In the genomic region with DNA sequence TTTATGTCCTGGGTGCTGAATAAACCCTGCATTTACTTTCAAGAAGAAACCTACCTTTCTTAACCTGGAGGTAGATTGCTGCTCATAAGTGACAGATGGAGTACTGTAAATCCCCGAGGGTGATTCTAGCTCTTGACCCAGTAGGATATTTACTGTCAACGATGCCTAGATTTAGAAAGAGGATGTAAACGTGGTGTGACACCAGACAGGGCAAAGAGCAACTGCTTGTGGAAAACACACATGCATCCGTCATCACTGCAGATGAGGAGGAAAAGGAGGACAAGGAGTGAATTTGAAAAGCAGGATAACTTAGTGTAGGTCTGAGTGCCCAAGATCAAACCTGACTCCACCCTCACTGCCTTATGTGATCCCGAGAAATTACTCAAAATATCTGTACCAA, we compare ENCODE assay signal across 1 cellular context.
TF ChIP-seq lines count a peak whose summit lies in the region.

No MANE protein-coding gene starts in this region.

TF ChIP-seq in GM12878, 131 proteins besides CTCF, POLR2A, EP300 and RAD21:
- no peak for TF ChIP-seq TARDBP (IDR thresholded peaks at IDR 0.05; ENCODE audit: borderline replicate concordance)
- TF ChIP-seq IKZF2 (IDR thresholded peaks at IDR 0.05): peak; percentile 27 to 29; a peak in 2 of 4 replicates
- TF ChIP-seq FOS (IDR thresholded peaks at IDR 0.05; ENCODE audit: borderline replicate concordance, extremely low read depth, insufficient read length): no peak
- TF ChIP-seq ZSCAN29 (IDR thresholded peaks at IDR 0.05): no peak
- TF ChIP-seq EZH2 (IDR thresholded peaks at IDR 0.05; ENCODE audit: borderline replicate concordance, control insufficient read depth, low read depth, low read length): no peak
- TF ChIP-seq, protein P1, sequence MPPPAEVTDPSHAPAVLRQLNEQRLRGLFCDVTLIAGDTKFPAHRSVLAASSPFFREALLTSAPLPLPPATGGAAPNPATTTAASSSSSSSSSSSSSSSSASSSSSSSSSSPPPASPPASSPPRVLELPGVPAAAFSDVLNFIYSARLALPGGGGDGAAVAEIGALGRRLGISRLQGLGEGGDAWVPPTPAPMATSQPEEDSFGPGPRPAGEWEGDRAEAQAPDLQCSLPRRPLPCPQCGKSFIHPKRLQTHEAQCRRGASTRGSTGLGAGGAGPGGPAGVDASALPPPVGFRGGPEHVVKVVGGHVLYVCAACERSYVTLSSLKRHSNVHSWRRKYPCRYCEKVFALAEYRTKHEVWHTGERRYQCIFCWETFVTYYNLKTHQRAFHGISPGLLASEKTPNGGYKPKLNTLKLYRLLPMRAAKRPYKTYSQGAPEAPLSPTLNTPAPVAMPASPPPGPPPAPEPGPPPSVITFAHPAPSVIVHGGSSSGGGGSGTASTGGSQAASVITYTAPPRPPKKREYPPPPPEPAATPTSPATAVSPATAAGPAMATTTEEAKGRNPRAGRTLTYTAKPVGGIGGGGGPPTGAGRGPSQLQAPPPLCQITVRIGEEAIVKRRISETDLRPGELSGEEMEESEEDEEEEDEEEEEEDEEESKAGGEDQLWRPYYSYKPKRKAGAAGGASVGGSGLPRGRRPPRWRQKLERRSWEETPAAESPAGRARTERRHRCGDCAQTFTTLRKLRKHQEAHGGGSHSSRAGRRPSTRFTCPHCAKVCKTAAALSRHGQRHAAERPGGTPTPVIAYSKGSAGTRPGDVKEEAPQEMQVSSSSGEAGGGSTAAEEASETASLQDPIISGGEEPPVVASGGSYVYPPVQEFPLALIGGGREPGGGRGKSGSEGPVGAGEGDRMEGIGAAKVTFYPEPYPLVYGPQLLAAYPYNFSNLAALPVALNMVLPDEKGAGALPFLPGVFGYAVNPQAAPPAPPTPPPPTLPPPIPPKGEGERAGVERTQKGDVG (CRISPR knock-in tag; IDR thresholded peaks at IDR 0.05): no peak
